Comparison of ENCODE assay signal across 27 cellular contexts in genomic region chr2:146720170-146720569, GRCh38.
"Had no signal": no experiment of that assay in that cellular context is flagged by ENCODE, and none has a peak within 500 bp of the region (broad histone marks: within the 10 kb centered on the region; RNA-seq: fewer than 3 reads in every experiment).

No MANE protein-coding gene starts in this region.

- H3K27me3 ChIP-seq: pancreas, right lobe of liver, sigmoid colon, stomach, thyroid gland, tibial nerve, upper lobe of left lung, uterus had no signal

- ATAC-seq: naive thymus-derived CD8-positive, alpha-beta T cell; natural killer cell treated with Interleukin-12 subunit alpha and Interleukin-12 subunit beta and Interleukin-15 and Interleukin-18, amount 100 ng/mL, for 72 hours; pancreas; psoas muscle; right lobe of liver; stimulated activated naive B cell treated with anti-CD40 and anti-IgM and Interleukin-4, amounts not matched to agents 10 μg/mL and 1 μg/mL and 100 μg/mL, for 72 hours had no signal

- H3K9me3 ChIP-seq: pancreas, psoas muscle, right lobe of liver, thoracic aorta, thyroid gland, uterus had no signal

- H3K27ac ChIP-seq: pancreas, psoas muscle, right lobe of liver, sigmoid colon, stomach, thoracic aorta, thyroid gland, tibial nerve, upper lobe of left lung, uterus had no signal

- H3K4me3 Mint-ChIP-seq: naive B cell; naive thymus-derived CD8-positive, alpha-beta T cell; natural killer cell treated with Interleukin-12 subunit alpha and Interleukin-12 subunit beta and Interleukin-15 and Interleukin-18, amount 100 ng/mL, for 72 hours; nephron progenitor cell; neural crest cell; stimulated activated naive B cell treated with anti-CD40 and anti-IgM and Interleukin-4, amounts not matched to agents 10 μg/mL and 1 μg/mL and 100 μg/mL, for 72 hours; stimulated activated naive CD8-positive, alpha-beta T cell treated with anti-CD3 and anti-CD28 coated beads, Interleukin-15, Interleukin-2, amounts not matched to agents 100 ng/mL and 50 ng/mL, for 24 hours had no signal

- H3K36me3 Mint-ChIP-seq: naive B cell; naive thymus-derived CD8-positive, alpha-beta T cell; natural killer cell treated with Interleukin-12 subunit alpha and Interleukin-12 subunit beta and Interleukin-15 and Interleukin-18, amount 100 ng/mL, for 72 hours; stimulated activated naive B cell treated with anti-CD40 and anti-IgM and Interleukin-4, amounts not matched to agents 10 μg/mL and 1 μg/mL and 100 μg/mL, for 72 hours had no signal

- H3K27ac Mint-ChIP-seq: naive B cell; naive thymus-derived CD8-positive, alpha-beta T cell; natural killer cell treated with Interleukin-12 subunit alpha and Interleukin-12 subunit beta and Interleukin-15 and Interleukin-18, amount 100 ng/mL, for 72 hours; nephron progenitor cell; stimulated activated naive B cell treated with anti-CD40 and anti-IgM and Interleukin-4, amounts not matched to agents 10 μg/mL and 1 μg/mL and 100 μg/mL, for 72 hours; stimulated activated naive CD8-positive, alpha-beta T cell treated with anti-CD3 and anti-CD28 coated beads, Interleukin-15, Interleukin-2, amounts not matched to agents 100 ng/mL and 50 ng/mL, for 24 hours had no signal

- H3K9me3 Mint-ChIP-seq: stimulated activated naive CD8-positive, alpha-beta T cell treated with anti-CD3 and anti-CD28 coated beads, Interleukin-15, Interleukin-2, amounts not matched to agents 100 ng/mL and 50 ng/mL, for 24 hours had no signal

- H3K36me3 ChIP-seq: pancreas, right lobe of liver, sigmoid colon, stomach, thoracic aorta, thyroid gland, tibial nerve, upper lobe of left lung, uterus had no signal

- H3K4me1 Mint-ChIP-seq: naive B cell; naive thymus-derived CD8-positive, alpha-beta T cell; nephron progenitor cell; neural crest cell; stimulated activated naive B cell treated with anti-CD40 and anti-IgM and Interleukin-4, amounts not matched to agents 10 μg/mL and 1 μg/mL and 100 μg/mL, for 72 hours had no signal

- H3K4me1 ChIP-seq: pancreas, psoas muscle, right lobe of liver, sigmoid colon, stomach, thyroid gland, tibial nerve, upper lobe of left lung, uterus had no signal

- H3K4me3 ChIP-seq: pancreas, psoas muscle, right lobe of liver, sigmoid colon, stomach, thoracic aorta, thyroid gland, tibial nerve, upper lobe of left lung, uterus had no signal

- DNase-seq: naive B cell; naive thymus-derived CD8-positive, alpha-beta T cell; nephron progenitor cell; occipital lobe; psoas muscle; right cardiac atrium; right lobe of liver; sigmoid colon; small intestine; stimulated activated CD4-positive, alpha-beta T cell treated with anti-CD3 and anti-CD28 coated beads, Interleukin-12 subunit alpha, Interleukin-12 subunit beta, amount 100 ng/mL, for 4 hours; stimulated activated CD4-positive, alpha-beta T cell treated with anti-CD3 and anti-CD28 coated beads, Interleukin-1b, Interleukin-23, amount 100 ng/mL, for 48 hours; stimulated activated CD4-positive, alpha-beta T cell treated with anti-CD3 and anti-CD28 coated beads, Interleukin-4, amount 100 ng/mL, for 1 hour; stimulated activated CD4-positive, alpha-beta T cell treated with anti-CD3 and anti-CD28 coated beads, Interleukin-4, amount 100 ng/mL, for 4 hours; stimulated activated CD8-positive, alpha-beta memory T cell treated with anti-CD3 and anti-CD28 coated beads, Interleukin-4, amount 100 ng/mL, for 48 hours; stimulated activated naive B cell treated with anti-CD40 and anti-IgM and Interleukin-4, amounts not matched to agents 10 μg/mL and 1 μg/mL and 100 μg/mL, for 72 hours; stimulated activated naive CD4-positive, alpha-beta T cell treated with Interleukin-2 at 50 U/mL for 16 hours; stomach; thyroid gland; trophoblast cell; uterus had no signal
